ENCODE assay signal across 9 cellular contexts in the genomic region with DNA sequence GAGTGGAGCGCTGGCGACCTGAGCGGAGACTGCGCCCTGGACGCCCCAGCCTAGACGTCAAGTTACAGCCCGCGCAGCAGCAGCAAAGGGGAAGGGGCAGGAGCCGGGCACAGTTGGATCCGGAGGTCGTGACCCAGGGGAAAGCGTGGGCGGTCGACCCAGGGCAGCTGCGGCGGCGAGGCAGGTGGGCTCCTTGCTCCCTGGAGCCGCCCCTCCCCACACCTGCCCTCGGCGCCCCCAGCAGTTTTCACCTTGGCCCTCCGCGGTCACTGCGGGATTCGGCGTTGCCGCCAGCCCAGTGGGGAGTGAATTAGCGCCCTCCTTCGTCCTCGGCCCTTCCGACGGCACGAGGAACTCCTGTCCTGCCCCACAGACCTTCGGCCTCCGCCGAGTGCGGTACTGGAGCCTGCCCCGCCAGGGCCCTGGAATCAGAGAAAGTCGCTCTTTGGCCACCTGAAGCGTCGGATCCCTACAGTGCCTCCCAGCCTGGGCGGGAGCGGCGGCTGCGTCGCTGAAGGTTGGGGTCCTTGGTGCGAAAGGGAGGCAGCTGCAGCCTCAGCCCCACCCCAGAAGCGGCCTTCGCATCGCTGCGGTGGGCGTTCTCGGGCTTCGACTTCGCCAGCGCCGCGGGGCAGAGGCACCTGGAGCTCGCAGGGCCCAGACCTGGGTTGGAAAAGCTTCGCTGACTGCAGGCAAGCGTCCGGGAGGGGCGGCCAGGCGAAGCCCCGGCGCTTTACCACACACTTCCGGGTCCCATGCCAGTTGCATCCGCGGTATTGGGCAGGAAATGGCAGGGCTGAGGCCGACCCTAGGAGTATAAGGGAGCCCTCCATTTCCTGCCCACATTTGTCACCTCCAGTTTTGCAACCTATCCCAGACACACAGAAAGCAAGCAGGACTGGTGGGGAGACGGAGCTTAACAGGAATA. TPM values are rescaled to one million over a fixed set of nuclear protein-coding genes. Genes with fewer than 3 reads are reported as not detected.
DNase-seq lines count a peak whose midpoint lies in the region; ATAC-seq and TF ChIP-seq lines count a peak whose summit lies in the region.
"Had no signal": no experiment of that assay in that cellular context is flagged by ENCODE, and none has a peak within 500 bp of the region (broad histone marks: within the 10 kb centered on the region; RNA-seq: fewer than 3 reads in every experiment).

No MANE protein-coding gene starts in this region.

- no peaks in the 10 kb centered on the region for H3K36me3 ChIP-seq in upper lobe of right lung

- TF ChIP-seq CTCF in GM12865 (IDR thresholded peaks at IDR 0.05; ENCODE audit: insufficient read depth, low read depth, low read length, missing control alignments) (no peak), epithelial cell of proximal tubule (conservative IDR thresholded peaks at IDR 0.05; ENCODE audit: low read depth, low read length) (no peak), neural crest cell (conservative IDR thresholded peaks at IDR 0.05) (no peak), upper lobe of right lung (IDR thresholded peaks at IDR 0.05) (no peak)

- H3K9me3 ChIP-seq in upper lobe of right lung = no peaks in the 10 kb centered on the region

- H3K4me3 ChIP-seq in GM12865 (ENCODE audit: low read depth, low read length) (peak overlapping the region; percentile 90), epithelial cell of proximal tubule (ENCODE audit: low read depth, low read length) (peak overlapping the region; percentile 30), upper lobe of right lung (peak overlapping the region; percentile 52)

- peaks cover 21% of the 10 kb centered on the region for H3K27me3 Mint-ChIP-seq in activated CD4-positive, alpha-beta memory T cell treated with anti-CD3 and anti-CD28 coated beads, Interleukin-2, amount 10 ng/mL, durations not matched to agents 7 days and 5 days
- peaks cover 70% of the 10 kb centered on the region for H3K27me3 Mint-ChIP-seq in neural crest cell (ENCODE audit: low read depth)

- peak overlapping the region; percentile 60 for H3K27ac ChIP-seq in upper lobe of right lung

- peak; percentile 83 for DNase-seq in GM12865 (ENCODE audit: low read depth)
- DNase-seq in activated CD4-positive, alpha-beta memory T cell treated with anti-CD3 and anti-CD28 coated beads, Interleukin-2, amount 10 ng/mL, durations not matched to agents 7 days and 5 days = peak; percentile 84
- DNase-seq in epithelial cell of proximal tubule (ENCODE audit: low read depth) = no peak
- DNase-seq in neural crest cell (ENCODE audit: low read depth, low spot score) = no peak
- DNase-seq in upper lobe of right lung = peak; percentile 79
- DNase-seq in NCI-H2081 (lab: John Stamatoyannopoulos, UW) = no peak
- DNase-seq in NCI-H524 treated with DMSO at 0.1 percent for 48 hours (lab: John Stamatoyannopoulos, UW) = no peak

- peak; percentile 84 for ATAC-seq in HG03175 (IDR thresholded peaks at IDR 0.05; ENCODE audit: unreplicated experiment)
- ATAC-seq in upper lobe of right lung = peak; percentile 64
- ATAC-seq: HCT116 had no signal

- H3K9me3 Mint-ChIP-seq in activated CD4-positive, alpha-beta memory T cell treated with anti-CD3 and anti-CD28 coated beads, Interleukin-2, amount 10 ng/mL, durations not matched to agents 7 days and 5 days = no peaks in the 10 kb centered on the region
- no peaks in the 10 kb centered on the region for H3K9me3 Mint-ChIP-seq in neural crest cell

- CTCF ChIA-PET in activated CD4-positive, alpha-beta memory T cell treated with anti-CD3 and anti-CD28 coated beads, Interleukin-2, amount 10 ng/mL, durations not matched to agents 7 days and 5 days (lab: Charles Lee) = interaction anchor here (0.6 to 2.9 kb wide), 8 partner anchors 9 to 381 kb away, joined by 3 to 19 read pairs (median 4); no protein-coding TSS in a partner anchor

- peak overlapping the region; percentile 79 for H3K27ac Mint-ChIP-seq in activated CD4-positive, alpha-beta memory T cell treated with anti-CD3 and anti-CD28 coated beads, Interleukin-2, amount 10 ng/mL, durations not matched to agents 7 days and 5 days
- H3K27ac Mint-ChIP-seq in neural crest cell (ENCODE audit: unreplicated experiment) = no peak overlapping the region

- H3K36me3 Mint-ChIP-seq in activated CD4-positive, alpha-beta memory T cell treated with anti-CD3 and anti-CD28 coated beads, Interleukin-2, amount 10 ng/mL, durations not matched to agents 7 days and 5 days (ENCODE audit: low read depth) = peaks cover 6% of the 10 kb centered on the region
- peaks cover 4% of the 10 kb centered on the region for H3K36me3 Mint-ChIP-seq in neural crest cell (ENCODE audit: low read depth)

- POLR2A ChIA-PET in activated CD4-positive, alpha-beta memory T cell treated with anti-CD3 and anti-CD28 coated beads, Interleukin-2, amount 10 ng/mL, durations not matched to agents 7 days and 5 days (lab: Charles Lee) = interaction anchor here (0.6 to 2.4 kb wide), 19 partner anchors 8 to 202 kb away, joined by 3 to 25 read pairs (median 5); a partner anchor contains a TSS

- H3K4me1 Mint-ChIP-seq in activated CD4-positive, alpha-beta memory T cell treated with anti-CD3 and anti-CD28 coated beads, Interleukin-2, amount 10 ng/mL, durations not matched to agents 7 days and 5 days = peaks cover 32% of the 10 kb centered on the region
- H3K4me1 Mint-ChIP-seq in neural crest cell = peaks cover 13% of the 10 kb centered on the region

- peak overlapping the region; percentile 80 for H3K4me3 Mint-ChIP-seq in activated CD4-positive, alpha-beta memory T cell treated with anti-CD3 and anti-CD28 coated beads, Interleukin-2, amount 10 ng/mL, durations not matched to agents 7 days and 5 days
- peak overlapping the region; percentile 69 for H3K4me3 Mint-ChIP-seq in neural crest cell

- H3K4me1 ChIP-seq in upper lobe of right lung = peaks cover 8% of the 10 kb centered on the region

- intact Hi-C loops in upper lobe of right lung (cut with DNase I) = no loop called here

- H3K27me3 ChIP-seq in upper lobe of right lung = peaks cover 5% of the 10 kb centered on the region

RNA-seq across cellular contexts. Expression of a gene that starts 4.2 kb away (rescaled TPM):
- total RNA-seq in activated CD4-positive, alpha-beta memory T cell treated with anti-CD3 and anti-CD28 coated beads, Interleukin-2, amount 10 ng/mL, durations not matched to agents 7 days and 5 days = under 1 TPM; 0.65 to 0.85 TPM
- 1.0 TPM in 2 replicates for total RNA-seq in epithelial cell of proximal tubule
- total RNA-seq in neural crest cell = 0.43 and 0.61 TPM in 2 replicates
- total RNA-seq in upper lobe of right lung = 1.9 TPM

RNA-seq across cellular contexts. Expression of a gene that starts 19.7 kb away (rescaled TPM):
- 10 to 100 TPM; 25.6 to 27.8 TPM for total RNA-seq in activated CD4-positive, alpha-beta memory T cell treated with anti-CD3 and anti-CD28 coated beads, Interleukin-2, amount 10 ng/mL, durations not matched to agents 7 days and 5 days
- 12.5 and 15.2 TPM in 2 replicates for total RNA-seq in epithelial cell of proximal tubule
- 32.6 and 33.7 TPM in 2 replicates for total RNA-seq in neural crest cell
- total RNA-seq in upper lobe of right lung = 24.8 TPM

RNA-seq across cellular contexts. Expression of a gene that starts 20.1 kb away (rescaled TPM):
- total RNA-seq in activated CD4-positive, alpha-beta memory T cell treated with anti-CD3 and anti-CD28 coated beads, Interleukin-2, amount 10 ng/mL, durations not matched to agents 7 days and 5 days = 10 to 100 TPM; 48.4 to 53.2 TPM
- total RNA-seq in epithelial cell of proximal tubule (26.2 and 45.7 TPM in 2 replicates), neural crest cell (54.2 and 55.9 TPM in 2 replicates), upper lobe of right lung (87.7 TPM)

Comparison
In these comparisons a context has a peak if more than half of its experiments do, and no peak if none do; other contexts are left out.
1. DNase-seq: peak in GM12865 (single experiment), activated CD4-positive, alpha-beta memory T cell treated with anti-CD3 and anti-CD28 coated beads, Interleukin-2, amount 10 ng/mL, durations not matched to agents 7 days and 5 days (single experiment) and upper lobe of right lung (single experiment); none in epithelial cell of proximal tubule (single experiment), neural crest cell (single experiment), NCI-H2081 (0 of 2) and NCI-H524 treated with DMSO at 0.1 percent for 48 hours (single experiment).
2. H3K4me3 ChIP-seq: peak in every context shown above with its lines; median percentile 90 in GM12865; 52 in upper lobe of right lung; 30 in epithelial cell of proximal tubule.